In the genomic region with DNA sequence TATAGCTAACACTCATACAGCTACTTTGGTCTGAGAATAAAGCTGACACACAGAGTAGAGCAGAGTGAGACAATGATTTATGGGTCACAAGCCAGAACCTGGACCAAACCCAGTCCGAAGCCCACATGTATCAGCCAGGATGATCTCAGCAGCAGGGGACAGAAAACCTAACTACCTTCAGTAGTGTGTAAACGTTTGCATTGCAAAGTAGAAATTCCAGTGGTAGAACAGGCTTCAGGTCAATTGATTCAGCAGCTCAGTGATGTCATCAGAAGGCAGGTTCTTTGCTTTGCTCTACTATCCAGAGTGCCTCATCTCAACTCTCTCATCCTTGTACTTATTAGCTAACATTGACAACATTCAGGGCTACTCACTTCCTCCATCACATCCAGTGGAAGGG, we compare ENCODE assay signal across 24 cellular contexts.
"Had no signal": no experiment of that assay in that cellular context is flagged by ENCODE, and none has a peak within 500 bp of the region (broad histone marks: within the 10 kb centered on the region; RNA-seq: fewer than 3 reads in every experiment).

No MANE protein-coding gene starts in this region.

- FAIRE-seq: colon, frontal cortex, islet of Langerhans, pancreas had no signal

- H3K9me3 ChIP-seq: pancreas, psoas muscle, right atrium auricular region, testis, transverse colon had no signal

- ATAC-seq: activated CD8-positive, alpha-beta T cell treated with anti-CD3 and anti-CD28 coated beads for 36 hours; activated naive CD4-positive, alpha-beta T cell treated with anti-CD3 and anti-CD28 coated beads, Interleukin-2, amount 50 U/mL, for 72 hours; activated T-cell treated with anti-CD3 and anti-CD28 coated beads, Interleukin-2, amount 50 U/mL, for 4 hours; activated T-helper 17 cell treated with anti-CD3 and anti-CD28 coated beads, Interleukin-2, amount 50 U/mL, for 72 hours; left colon; pancreas; psoas muscle had no signal

- H3K4me1 ChIP-seq: pancreas, psoas muscle, right atrium auricular region, testis, transverse colon had no signal

- H3K36me3 ChIP-seq: pancreas, right atrium auricular region, transverse colon had no signal

- H3K27ac ChIP-seq: epithelial cell of prostate, pancreas, psoas muscle, right atrium auricular region, testis, transverse colon had no signal

- DNase-seq: activated B cell treated with CpG ODN at 0.5 μM for 24 hours; activated CD4-positive, alpha-beta T cell treated with anti-CD3 and anti-CD28 coated beads, Interleukin-2, amount 50 U/mL, for 1 hour; activated CD8-positive, alpha-beta T cell treated with anti-CD3 and anti-CD28 coated beads for 36 hours; activated T-cell treated with anti-CD3 and anti-CD28 coated beads, Interleukin-2, amount 50 U/mL, for 4 hours; dermis blood vessel endothelial cell; effector CD4-positive, alpha-beta T cell; left colon; mammary epithelial cell; naive B cell; pancreas; psoas muscle; stimulated activated CD4-positive, alpha-beta T cell treated with anti-CD3 and anti-CD28 coated beads, Interleukin-15, amount 100 ng/mL, for 24 hours; stimulated activated CD4-positive, alpha-beta T cell treated with anti-CD3 and anti-CD28 coated beads, Interleukin-2, amount 100 ng/mL, for 24 hours; stimulated activated naive CD4-positive, alpha-beta T cell treated with Interleukin-2 at 50 U/mL for 16 hours; T-helper 2 cell; testis; transverse colon had no signal

- H3K4me3 ChIP-seq: pancreas, psoas muscle, right atrium auricular region, testis, transverse colon had no signal

- H3K27me3 ChIP-seq: pancreas, right atrium auricular region, testis, transverse colon had no signal
